In genomic region chr2:203689424-203690109, GRCh38 we compare ENCODE assay signal across 11 cellular contexts. TPM values are rescaled to one million over a fixed set of nuclear protein-coding genes. Genes with fewer than 3 reads are reported as not detected.
DNase-seq lines count a peak whose midpoint lies in the region; ATAC-seq and TF ChIP-seq lines count a peak whose summit lies in the region.
"Had no signal": no experiment of that assay in that cellular context is flagged by ENCODE, and none has a peak within 500 bp of the region (broad histone marks: within the 10 kb centered on the region; RNA-seq: fewer than 3 reads in every experiment).

No MANE protein-coding gene starts in this region.

- peaks cover 88% of the 10 kb centered on the region for H3K4me1 ChIP-seq in KMS-11 (ENCODE audit: low read depth, poor library complexity, severe bottlenecking)

- H3K9me3 Mint-ChIP-seq in natural killer cell treated with Interleukin-12 subunit alpha and Interleukin-12 subunit beta and Interleukin-15 and Interleukin-18, amount 100 ng/mL, for 72 hours: no peaks in the 10 kb centered on the region
- H3K9me3 Mint-ChIP-seq in activated CD8-positive, alpha-beta memory T cell treated with anti-CD3 and anti-CD28 coated beads, Interleukin-2, amount 10 ng/mL, durations not matched to agents 7 days and 5 days (ENCODE audit: low read depth): no peaks in the 10 kb centered on the region

- H3K27ac ChIP-seq in KMS-11: peak overlapping the region; percentile 53
- no peak overlapping the region for H3K27ac ChIP-seq in brain microvascular endothelial cell

- peak; percentile 52 for ATAC-seq in GM18511 (IDR thresholded peaks at IDR 0.05; ENCODE audit: unreplicated experiment)
- peak; percentile 41 for ATAC-seq in GM21515 (IDR thresholded peaks at IDR 0.05; ENCODE audit: unreplicated experiment)
- peak; percentile 83 to 86 for ATAC-seq in natural killer cell treated with Interleukin-12 subunit alpha and Interleukin-12 subunit beta and Interleukin-15 and Interleukin-18, amount 100 ng/mL, for 72 hours
- no peak for ATAC-seq in activated CD8-positive, alpha-beta memory T cell treated with anti-CD3 and anti-CD28 coated beads, Interleukin-2, amount 10 ng/mL, durations not matched to agents 7 days and 5 days

- H3K9ac ChIP-seq in KMS-11: peak overlapping the region; percentile 22; the same call in 1 of the 2 replicates
- H3K9ac ChIP-seq: parathyroid adenoma had no signal

- H3K4me3 ChIP-seq in KMS-11 (IDR thresholded peaks at IDR 0.05; ENCODE audit: insufficient read depth, low read depth, low read length): peak overlapping the region; percentile 10
- no peak overlapping the region for H3K4me3 ChIP-seq in brain microvascular endothelial cell (ENCODE audit: low read depth, low read length)

- H3K79me2 ChIP-seq in KMS-11 (ENCODE audit: insufficient read depth, low read depth): no peaks in the 10 kb centered on the region
- H3K79me2 ChIP-seq: parathyroid adenoma had no signal

- no peaks in the 10 kb centered on the region for H4K20me1 ChIP-seq in KMS-11 (ENCODE audit: insufficient read depth)

- peak overlapping the region; percentile 81 for H3K4me2 ChIP-seq in KMS-11

- TF ChIP-seq CTCF in KMS-11 (conservative IDR thresholded peaks at IDR 0.05; ENCODE audit: low read depth, low read length) (no peak), brain microvascular endothelial cell (IDR thresholded peaks at IDR 0.05; ENCODE audit: low read depth, low read length, missing control alignments) (no peak)

- peaks cover 20 to 23% of the 10 kb centered on the region in 2 donors for H3K4me1 Mint-ChIP-seq in natural killer cell treated with Interleukin-12 subunit alpha and Interleukin-12 subunit beta and Interleukin-15 and Interleukin-18, amount 100 ng/mL, for 72 hours (ENCODE audit: low read depth in 2 of 2)
- peaks cover 25% of the 10 kb centered on the region for H3K4me1 Mint-ChIP-seq in activated CD8-positive, alpha-beta memory T cell treated with anti-CD3 and anti-CD28 coated beads, Interleukin-2, amount 10 ng/mL, durations not matched to agents 7 days and 5 days

- H3K4me3 Mint-ChIP-seq in natural killer cell treated with Interleukin-12 subunit alpha and Interleukin-12 subunit beta and Interleukin-15 and Interleukin-18, amount 100 ng/mL, for 72 hours: peak overlapping the region; percentile 60
- H3K4me3 Mint-ChIP-seq in activated CD8-positive, alpha-beta memory T cell treated with anti-CD3 and anti-CD28 coated beads, Interleukin-2, amount 10 ng/mL, durations not matched to agents 7 days and 5 days: no peak overlapping the region

- DNase-seq in natural killer cell treated with Interleukin-12 subunit alpha and Interleukin-12 subunit beta and Interleukin-15 and Interleukin-18, amount 100 ng/mL, for 72 hours (ENCODE audit: low spot score): peak; percentile 65
- DNase-seq in brain microvascular endothelial cell (no peak), dermis blood vessel endothelial cell (no peak), T-helper 1 cell (no peak)
- DNase-seq in activated CD8-positive, alpha-beta memory T cell treated with anti-CD3 and anti-CD28 coated beads, Interleukin-2, amount 10 ng/mL, durations not matched to agents 7 days and 5 days: no peak
- DNase-seq: effector CD4-positive, alpha-beta T cell; NCI-H524 treated with DMSO at 0.1 percent for 48 hours had no signal

- CTCF ChIA-PET in activated CD8-positive, alpha-beta memory T cell treated with anti-CD3 and anti-CD28 coated beads, Interleukin-2, amount 10 ng/mL, durations not matched to agents 7 days and 5 days (lab: Charles Lee): no interaction called here

- H3K27me3 Mint-ChIP-seq in natural killer cell treated with Interleukin-12 subunit alpha and Interleukin-12 subunit beta and Interleukin-15 and Interleukin-18, amount 100 ng/mL, for 72 hours: peaks cover 33 to 39% of the 10 kb centered on the region in 2 donors
- H3K27me3 Mint-ChIP-seq in activated CD8-positive, alpha-beta memory T cell treated with anti-CD3 and anti-CD28 coated beads, Interleukin-2, amount 10 ng/mL, durations not matched to agents 7 days and 5 days: no peaks in the 10 kb centered on the region

- no peak overlapping the region for H3K27ac Mint-ChIP-seq in natural killer cell treated with Interleukin-12 subunit alpha and Interleukin-12 subunit beta and Interleukin-15 and Interleukin-18, amount 100 ng/mL, for 72 hours
- H3K27ac Mint-ChIP-seq in activated CD8-positive, alpha-beta memory T cell treated with anti-CD3 and anti-CD28 coated beads, Interleukin-2, amount 10 ng/mL, durations not matched to agents 7 days and 5 days: no peak overlapping the region

- H3K36me3 Mint-ChIP-seq in natural killer cell treated with Interleukin-12 subunit alpha and Interleukin-12 subunit beta and Interleukin-15 and Interleukin-18, amount 100 ng/mL, for 72 hours: no peaks in the 10 kb centered on the region
- H3K36me3 Mint-ChIP-seq in activated CD8-positive, alpha-beta memory T cell treated with anti-CD3 and anti-CD28 coated beads, Interleukin-2, amount 10 ng/mL, durations not matched to agents 7 days and 5 days: no peaks in the 10 kb centered on the region

- in situ Hi-C loops in brain microvascular endothelial cell (cut with HindIII; ENCODE audit: low pct_ligation_motif_present, low sequenced_read_pairs): loop anchor here (10.0 kb wide), 1 partner anchor 115 kb away; no protein-coding TSS in a partner anchor

- H2AFZ ChIP-seq in KMS-11 (ENCODE audit: low read depth): peak overlapping the region; percentile 36; the same call in 1 of the 2 replicates

- H3K27me3 ChIP-seq in KMS-11 (ENCODE audit: insufficient read depth, low read depth): no peaks in the 10 kb centered on the region
- no peaks in the 10 kb centered on the region for H3K27me3 ChIP-seq in brain microvascular endothelial cell (replicated peaks)

- H3K36me3 ChIP-seq in KMS-11 (ENCODE audit: insufficient read depth) (no peaks in the 10 kb centered on the region), brain microvascular endothelial cell (replicated peaks) (no peaks in the 10 kb centered on the region)

RNA-seq across cellular contexts. Expression of gene CD28, which starts 16.9 kb away (rescaled TPM):
- 1 to 10 TPM; 2.5 to 3.2 TPM for total RNA-seq in natural killer cell treated with Interleukin-12 subunit alpha and Interleukin-12 subunit beta and Interleukin-15 and Interleukin-18, amount 100 ng/mL, for 72 hours
- total RNA-seq in dermis blood vessel endothelial cell: under 0.01 and 0.05 TPM in 2 replicates
- total RNA-seq in activated CD8-positive, alpha-beta memory T cell treated with anti-CD3 and anti-CD28 coated beads, Interleukin-2, amount 10 ng/mL, durations not matched to agents 7 days and 5 days: 10 to 100 TPM; 30.5 to 35.7 TPM

Comparison
In these comparisons a context has a peak if more than half of its experiments do, and no peak if none do; other contexts are left out.
1. RNA of gene CD28, which starts 16.9 kb away (total RNA-seq): 30.5 to 35.7 TPM in activated CD8-positive, alpha-beta memory T cell treated with anti-CD3 and anti-CD28 coated beads, Interleukin-2, amount 10 ng/mL, durations not matched to agents 7 days and 5 days; 2.5 to 3.2 TPM in natural killer cell treated with Interleukin-12 subunit alpha and Interleukin-12 subunit beta and Interleukin-15 and Interleukin-18, amount 100 ng/mL, for 72 hours and under 0.01 to 0.05 TPM in dermis blood vessel endothelial cell; every median in the first group is over 4 times any median in the second.